In genomic region chr4:78513411-78513975, GRCh38 we compare ENCODE assay signal across 14 cellular contexts. TPM values are rescaled to one million over a fixed set of nuclear protein-coding genes. Genes with fewer than 3 reads are reported as not detected.
DNase-seq lines count a peak whose midpoint lies in the region; ATAC-seq and TF ChIP-seq lines count a peak whose summit lies in the region.
"Had no signal": no experiment of that assay in that cellular context is flagged by ENCODE, and none has a peak within 500 bp of the region (broad histone marks: within the 10 kb centered on the region; RNA-seq: fewer than 3 reads in every experiment).

No MANE protein-coding gene starts in this region.

- no peaks in the 10 kb centered on the region for H3K27me3 ChIP-seq in suprapubic skin

- WGBS in suprapubic skin, result 89% methylated on average over 3 of the region's 3 CpGs

- H3K4me3 ChIP-seq in mucosa of descending colon (no peak overlapping the region), suprapubic skin (no peak overlapping the region)
- H3K4me3 ChIP-seq: A549, GM23248 had no signal

- TF ChIP-seq POLR2A in suprapubic skin (IDR thresholded peaks at IDR 0.05), result no peak

- no peaks in the 10 kb centered on the region for H3K36me3 ChIP-seq in mucosa of descending colon (ENCODE audit: low read depth)
- H3K36me3 ChIP-seq in suprapubic skin, result no peaks in the 10 kb centered on the region

- no peak for TF ChIP-seq EP300 in suprapubic skin (IDR thresholded peaks at IDR 0.05)

- ATAC-seq in left colon (peak; percentile 64), mucosa of descending colon (peak; percentile 49)
- ATAC-seq: A549, HCT116 had no signal

- H3K4me1 ChIP-seq in mucosa of descending colon (ENCODE audit: low read depth), result peaks cover 11% of the 10 kb centered on the region
- no peaks in the 10 kb centered on the region for H3K4me1 ChIP-seq in suprapubic skin
- H3K4me1 ChIP-seq: A549 had no signal

- DNase-seq in amniotic epithelial cell (ENCODE audit: low read depth) (peak; percentile 21), left colon (no peak), mucosa of descending colon (no peak), NCI-H748 (lab: John Stamatoyannopoulos, UW; ENCODE audit: unreplicated experiment) (no peak), suprapubic skin (ENCODE audit: low spot score in 2 of 2) (no peak)
- no peak for DNase-seq in stimulated activated CD4-positive, alpha-beta T cell treated with anti-CD3 and anti-CD28 coated beads, Interleukin-4, amount 100 ng/mL, for 4 hours
- DNase-seq: CD8-positive, alpha-beta memory T cell; DND-41; GDM1; GM23248 had no signal

- no peak for TF ChIP-seq CTCF in mucosa of descending colon (IDR thresholded peaks at IDR 0.05)
- TF ChIP-seq CTCF in suprapubic skin (IDR thresholded peaks at IDR 0.05), result no peak

- intact Hi-C loops in left colon (cut with DNase I, micrococcal nuclease), result loop anchor here in 1 of 2 donors (10.0 kb wide), 2 partner anchors 459 to 559 kb away; partner anchors contain the start of gene FRAS1
- intact Hi-C loops in mucosa of descending colon (cut with DNase I, micrococcal nuclease), result loop anchor here in 1 of 2 donors (5.0 kb wide), 1 partner anchor 456 kb away; the partner anchor contains the start of gene FRAS1

- no peaks in the 10 kb centered on the region for H3K9me3 ChIP-seq in mucosa of descending colon
- no peaks in the 10 kb centered on the region for H3K9me3 ChIP-seq in suprapubic skin
- H3K9me3 ChIP-seq: A549, Caco-2 had no signal

- no peak overlapping the region for H3K27ac ChIP-seq in suprapubic skin
- H3K27ac ChIP-seq: A549, GM23248, HL-60 had no signal

RNA-seq across cellular contexts. Expression of gene ANXA3, which starts 38.1 kb away (rescaled TPM):
- 10 to 100 TPM; 44.8 to 51.9 TPM for total RNA-seq in left colon
- total RNA-seq in mucosa of descending colon, result 10 to 100 TPM; 24.4 to 46.4 (median 35.5) TPM
- 10 to 100 TPM; 13.8 to 36.7 (median 19.8) TPM for total RNA-seq in suprapubic skin
- total RNA-seq: CD8-positive, alpha-beta memory T cell had no signal
